Comparison of ENCODE assay signal across 8 cellular contexts in genomic region chr14:69107407-69108003, GRCh38. TPM values are rescaled to one million over a fixed set of nuclear protein-coding genes. Genes with fewer than 3 reads are reported as not detected.
DNase-seq lines count a peak whose midpoint lies in the region; ATAC-seq and TF ChIP-seq lines count a peak whose summit lies in the region.

No MANE protein-coding gene starts in this region.

- no peak overlapping the region for H3K9ac ChIP-seq in smooth muscle cell (ENCODE audit: low read depth)

- no peak overlapping the region for H2AFZ ChIP-seq in smooth muscle cell (ENCODE audit: low read depth)

- no peaks in the 10 kb centered on the region for H3K9me3 Mint-ChIP-seq in activated CD8-positive, alpha-beta T cell treated with anti-CD3 and anti-CD28 coated beads for 36 hours

- peaks cover 34% of the 10 kb centered on the region for H4K20me1 ChIP-seq in smooth muscle cell (ENCODE audit: low read depth)

- no peak overlapping the region for H3K4me2 ChIP-seq in smooth muscle cell

- H3K4me3 Mint-ChIP-seq in activated CD8-positive, alpha-beta T cell treated with anti-CD3 and anti-CD28 coated beads for 36 hours, result no peak overlapping the region

- H3K36me3 ChIP-seq in HEK293 (ENCODE audit: control insufficient read depth in 2 of 2, insufficient read depth in 1 of 2, low read length in 2 of 2) (peaks cover 25 to 38% of the 10 kb centered on the region in 2 experiments), heart right ventricle (peaks cover 0 to 96% (median 10%) of the 10 kb centered on the region in 9 donors), smooth muscle cell (ENCODE audit: low read depth) (peaks cover 3% of the 10 kb centered on the region)

- POLR2A ChIA-PET in HEK293 (lab: Yijun Ruan, JAX), result no interaction called here
- POLR2A ChIA-PET in activated CD8-positive, alpha-beta T cell treated with anti-CD3 and anti-CD28 coated beads for 36 hours (lab: Charles Lee), result interaction anchor here (0.9 to 1.1 kb wide), 2 partner anchors 195 to 223 kb away, joined by 3 read pairs; no protein-coding TSS in a partner anchor

- intact Hi-C loops in activated CD8-positive, alpha-beta T cell treated with anti-CD3 and anti-CD28 coated beads for 36 hours (cut with micrococcal nuclease), result loop anchor here (5.0 kb wide), 1 partner anchor 245 kb away; no protein-coding TSS in a partner anchor
- intact Hi-C loops in heart right ventricle (cut with DNase I), result loop anchor here (1.0 to 10.0 kb wide), 6 partner anchors 195 to 245 kb away; no protein-coding TSS in a partner anchor

- H3K4me1 ChIP-seq in HEK293 (ENCODE audit: control insufficient read depth, insufficient read depth, low read length) (peaks cover 5% of the 10 kb centered on the region; the same call in 1 of the 2 replicates), heart right ventricle (peaks cover 0 to 6% (median 0%) of the 10 kb centered on the region in 9 donors), smooth muscle cell (ENCODE audit: low read depth) (no peaks in the 10 kb centered on the region)

- no peaks in the 10 kb centered on the region for H3K27me3 ChIP-seq in heart right ventricle
- H3K27me3 ChIP-seq in smooth muscle cell (ENCODE audit: low read depth), result no peaks in the 10 kb centered on the region

- peaks cover 21% of the 10 kb centered on the region for H3K79me2 ChIP-seq in smooth muscle cell (ENCODE audit: low read depth)

- no peaks in the 10 kb centered on the region for H3K27me3 Mint-ChIP-seq in activated CD8-positive, alpha-beta T cell treated with anti-CD3 and anti-CD28 coated beads for 36 hours

- whole genome bisulfite sequencing in heart right ventricle, 2 donors, result 25 to 37% methylated on average over 3 of the region's 3 CpGs
- 45% methylated on average over 3 of the region's 3 CpGs for WGBS in smooth muscle cell (ENCODE audit: low lambda C conversion rate)

- peak; percentile 92 for DNase-seq in DMS 273 (lab: John Stamatoyannopoulos, UW; ENCODE audit: unreplicated experiment)
- DNase-seq in NCI-H345 treated with DMSO at 0.1 percent for 48 hours (lab: John Stamatoyannopoulos, UW; ENCODE audit: unreplicated experiment), result peak; percentile 68
- peak; percentile 46 for DNase-seq in activated CD8-positive, alpha-beta T cell treated with anti-CD3 and anti-CD28 coated beads for 36 hours
- DNase-seq in heart right ventricle, result peak in 1 of 2 donors; percentile 61
- DNase-seq in smooth muscle cell (lab: John Stamatoyannopoulos, UW; ENCODE audit: unreplicated experiment), result no peak
- no peak for DNase-seq in stimulated activated CD4-positive, alpha-beta T cell treated with anti-CD3 and anti-CD28 coated beads, Interleukin-4, amount 100 ng/mL, for 1 hour

- H3F3A ChIP-seq in smooth muscle cell (ENCODE audit: low read depth), result no peaks in the 10 kb centered on the region

- H3K9me3 ChIP-seq in HEK293 (ENCODE audit: control insufficient read depth, insufficient read depth, low read depth, low read length) (no peaks in the 10 kb centered on the region), heart right ventricle (no peaks in the 10 kb centered on the region), smooth muscle cell (replicated peaks; ENCODE audit: low read depth) (no peaks in the 10 kb centered on the region)

- CTCF ChIA-PET in HEK293 (lab: Yijun Ruan, JAX), result interaction anchor here (0.6 to 4.9 kb wide), 42 partner anchors 10 to 1273 kb away, joined by 3 to 98 read pairs (median 4); no protein-coding TSS in a partner anchor
- CTCF ChIA-PET in activated CD8-positive, alpha-beta T cell treated with anti-CD3 and anti-CD28 coated beads for 36 hours (lab: Charles Lee), result interaction anchor here (0.6 to 4.0 kb wide), 35 partner anchors 9 to 283 kb away, joined by 3 to 49 read pairs (median 4); no protein-coding TSS in a partner anchor

- H3K27ac Mint-ChIP-seq in activated CD8-positive, alpha-beta T cell treated with anti-CD3 and anti-CD28 coated beads for 36 hours, result peak overlapping the region; percentile 19

- peak; percentile 75 for ATAC-seq in activated CD8-positive, alpha-beta T cell treated with anti-CD3 and anti-CD28 coated beads for 36 hours
- peak; percentile 34 to 82 (median 66) for ATAC-seq in heart right ventricle
- ATAC-seq in HG03175 (IDR thresholded peaks at IDR 0.05; ENCODE audit: unreplicated experiment), result no peak

- TF ChIP-seq CTCF in HEK293 (tag by site-specific recombination; IDR thresholded peaks at IDR 0.05), result peak; percentile 30; the same call in 1 of the 2 replicates
- TF ChIP-seq CTCF in activated CD8-positive, alpha-beta T cell treated with anti-CD3 and anti-CD28 coated beads for 36 hours (IDR thresholded peaks at IDR 0.05), result peak; percentile 67
- TF ChIP-seq CTCF in heart right ventricle (IDR thresholded peaks at IDR 0.05), result peak; percentile 34 to 79 (median 69)
- TF ChIP-seq CTCF in smooth muscle cell (IDR thresholded peaks at IDR 0.05; ENCODE audit: borderline replicate concordance, insufficient read depth, poor library complexity, severe bottlenecking), result peak; percentile 64

- H3K27ac ChIP-seq in HEK293 (ENCODE audit: extremely low read depth, low read depth, low read length) (no peak overlapping the region), heart right ventricle (no peak overlapping the region), smooth muscle cell (ENCODE audit: low read depth) (no peak overlapping the region)

- peaks cover 5% of the 10 kb centered on the region for H3K4me1 Mint-ChIP-seq in activated CD8-positive, alpha-beta T cell treated with anti-CD3 and anti-CD28 coated beads for 36 hours (ENCODE audit: low read depth)

- H3K4me3 ChIP-seq in HEK293 (ENCODE audit: low read depth, low read length) (no peak overlapping the region), heart right ventricle (no peak overlapping the region), smooth muscle cell (no peak overlapping the region)

- H3K36me3 Mint-ChIP-seq in activated CD8-positive, alpha-beta T cell treated with anti-CD3 and anti-CD28 coated beads for 36 hours (ENCODE audit: low read depth), result peaks cover 5% of the 10 kb centered on the region

TF ChIP-seq in HEK293, 187 proteins besides CTCF, POLR2A, EP300 and RAD21 (continues in another document):
- TF ChIP-seq GLI4 (tag by site-specific recombination; IDR thresholded peaks at IDR 0.05) (peak; percentile 91), ZNF692 (tag by site-specific recombination; IDR thresholded peaks at IDR 0.05) (peak; percentile 16; the same call in 1 of the 2 replicates), KLF8 (tag by site-specific recombination; IDR thresholded peaks at IDR 0.05) (peak; percentile 28; the same call in 1 of the 2 replicates), ZNF549 (tag by site-specific recombination; IDR thresholded peaks at IDR 0.05) (no peak), ZNF660 (tag by site-specific recombination; IDR thresholded peaks at IDR 0.05) (peak; percentile 65; the same call in 1 of the 2 replicates), ZNF16 (tag by site-specific recombination; IDR thresholded peaks at IDR 0.05; ENCODE audit: low read depth) (no peak), SCRT1 (tag by site-specific recombination; IDR thresholded peaks at IDR 0.05; ENCODE audit: borderline replicate concordance) (no peak), PRDM6 (tag by site-specific recombination; IDR thresholded peaks at IDR 0.05) (0 out of 2 replicates have a peak, but pooled peaks have one; percentile 35), SCRT2 (tag by site-specific recombination; IDR thresholded peaks at IDR 0.05) (no peak), SP7 (tag by site-specific recombination; IDR thresholded peaks at IDR 0.05) (0 out of 2 replicates have a peak, but pooled peaks have one; percentile 32), ZBTB44 (tag by site-specific recombination; IDR thresholded peaks at IDR 0.05) (peak; percentile 30; the same call in 1 of the 2 replicates), ZBTB7A (tag by site-specific recombination; IDR thresholded peaks at IDR 0.05; ENCODE audit: low read depth) (no peak)

RNA-seq across cellular contexts. Expression of gene DCAF5, which starts 45.4 kb away (rescaled TPM):
- 10 to 100 TPM; 34.3 to 36.5 TPM for total RNA-seq in activated CD8-positive, alpha-beta T cell treated with anti-CD3 and anti-CD28 coated beads for 36 hours
- 10 to 100 TPM; 49.3 to 63.1 (median 58.7) TPM for total RNA-seq in heart right ventricle
- polyA plus RNA-seq in heart right ventricle, result 10 to 100 TPM; 14.1 to 18.2 TPM
- 22.2 and 23.0 TPM in 2 replicates for total RNA-seq in smooth muscle cell
- 45.4 and 47.4 TPM in 2 replicates for polyA plus RNA-seq in smooth muscle cell

Comparison
In these comparisons a context has a peak if more than half of its experiments do, and no peak if none do; other contexts are left out.
1. DNase-seq: peak in DMS 273 (single experiment), NCI-H345 treated with DMSO at 0.1 percent for 48 hours (single experiment) and activated CD8-positive, alpha-beta T cell treated with anti-CD3 and anti-CD28 coated beads for 36 hours (single experiment); none in smooth muscle cell (single experiment) and stimulated activated CD4-positive, alpha-beta T cell treated with anti-CD3 and anti-CD28 coated beads, Interleukin-4, amount 100 ng/mL, for 1 hour (single experiment).
2. Peak in every context shown above with its lines, with median percentiles within 50 percentile points of each other: CTCF ChIP-seq.